In genomic region chr5:58934629-58935097, GRCh38 we compare ENCODE assay signal across 17 cellular contexts.
DNase-seq lines count a peak whose midpoint lies in the region; ATAC-seq, FAIRE-seq and TF ChIP-seq lines count a peak whose summit lies in the region.
"Had no signal": no experiment of that assay in that cellular context is flagged by ENCODE, and none has a peak within 500 bp of the region (broad histone marks: within the 10 kb centered on the region; RNA-seq: fewer than 3 reads in every experiment).

No MANE protein-coding gene starts in this region.

- in situ Hi-C loops in GM23248 (cut with MboI), result no loop called here

- H3K9ac ChIP-seq in GM23248 (no peak overlapping the region), astrocyte (ENCODE audit: low read length) (no peak overlapping the region)

- H3K9me2 ChIP-seq in GM23248 (ENCODE audit: insufficient read depth), result no peaks in the 10 kb centered on the region

- H3K9me3 ChIP-seq in GM23248 (ENCODE audit: low read depth) (no peaks in the 10 kb centered on the region), astrocyte (ENCODE audit: insufficient read depth, low read depth, low read length) (no peaks in the 10 kb centered on the region)
- H3K9me3 ChIP-seq: neutrophil had no signal

- H3K4me1 Mint-ChIP-seq in activated CD8-positive, alpha-beta T cell treated with anti-CD3 and anti-CD28 coated beads for 36 hours (ENCODE audit: low read depth), result peaks cover 17% of the 10 kb centered on the region
- peaks cover 11% of the 10 kb centered on the region for H3K4me1 Mint-ChIP-seq in activated CD8-positive, alpha-beta T cell treated with anti-CD3 and anti-CD28 coated beads, Interleukin-2, amount 10 ng/mL, durations not matched to agents 7 days and 5 days (ENCODE audit: low read depth)
- peaks cover 9% of the 10 kb centered on the region for H3K4me1 Mint-ChIP-seq in astrocyte (ENCODE audit: low read depth, unreplicated experiment)
- H3K4me1 Mint-ChIP-seq in naive thymus-derived CD8-positive, alpha-beta T cell, result peaks cover 7 to 24% (median 14%) of the 10 kb centered on the region in 4 donors

- no peaks in the 10 kb centered on the region for H3K9me3 Mint-ChIP-seq in activated CD8-positive, alpha-beta T cell treated with anti-CD3 and anti-CD28 coated beads for 36 hours
- no peaks in the 10 kb centered on the region for H3K9me3 Mint-ChIP-seq in activated CD8-positive, alpha-beta T cell treated with anti-CD3 and anti-CD28 coated beads, Interleukin-2, amount 10 ng/mL, durations not matched to agents 7 days and 5 days (ENCODE audit: insufficient read depth)
- H3K9me3 Mint-ChIP-seq in astrocyte (ENCODE audit: unreplicated experiment), result no peaks in the 10 kb centered on the region
- H3K9me3 Mint-ChIP-seq in naive thymus-derived CD8-positive, alpha-beta T cell, result no peaks in the 10 kb centered on the region
- H3K9me3 Mint-ChIP-seq: activated T-helper 1 cell treated with anti-CD3 and anti-CD28 coated beads, Interleukin-12 subunit alpha, Interleukin-12 subunit beta, Interleukin-2, Interleukin-4 antibody, amounts not matched to agents 30 ng/mL and 10 ng/mL and 1 ng/mL, durations not matched to agents 14 hours and 24 hours and 36 hours had no signal

- intact Hi-C loops in activated CD8-positive, alpha-beta T cell treated with anti-CD3 and anti-CD28 coated beads for 36 hours (cut with micrococcal nuclease), result no loop called here

- no peak for FAIRE-seq in astrocyte (lab: Jason Lieb, UNC)

- H3K4me2 ChIP-seq in GM23248 (ENCODE audit: unreplicated experiment) (no peak overlapping the region), astrocyte (ENCODE audit: low read length) (peak overlapping the region; percentile 39)

- H2AFZ ChIP-seq in GM23248 (no peak overlapping the region), astrocyte (ENCODE audit: low read depth, low read length) (peak overlapping the region; percentile 19)

- no peak overlapping the region for H3K4me3 ChIP-seq in GM23248
- H3K4me3 ChIP-seq in astrocyte (ENCODE audit: insufficient read depth, low read depth, low read length), result no peak overlapping the region

- CTCF ChIA-PET in activated CD8-positive, alpha-beta T cell treated with anti-CD3 and anti-CD28 coated beads for 36 hours (lab: Charles Lee), result no interaction called here
- CTCF ChIA-PET in activated CD8-positive, alpha-beta T cell treated with anti-CD3 and anti-CD28 coated beads, Interleukin-2, amount 10 ng/mL, durations not matched to agents 7 days and 5 days (lab: Charles Lee), result interaction anchor here (0.7 kb wide), 1 partner anchor 254 kb away, joined by 3 read pairs; no protein-coding TSS in a partner anchor

- no peak for ATAC-seq in activated CD8-positive, alpha-beta T cell treated with anti-CD3 and anti-CD28 coated beads for 36 hours
- no peak for ATAC-seq in activated CD8-positive, alpha-beta T cell treated with anti-CD3 and anti-CD28 coated beads, Interleukin-2, amount 10 ng/mL, durations not matched to agents 7 days and 5 days
- no peak for ATAC-seq in naive thymus-derived CD8-positive, alpha-beta T cell
- ATAC-seq in HG02588 (IDR thresholded peaks at IDR 0.05; ENCODE audit: unreplicated experiment), result no peak

- POLR2A ChIA-PET in activated CD8-positive, alpha-beta T cell treated with anti-CD3 and anti-CD28 coated beads for 36 hours (lab: Charles Lee), result no interaction called here
- POLR2A ChIA-PET in activated CD8-positive, alpha-beta T cell treated with anti-CD3 and anti-CD28 coated beads, Interleukin-2, amount 10 ng/mL, durations not matched to agents 7 days and 5 days (lab: Charles Lee), result no interaction called here
- POLR2A ChIA-PET in naive thymus-derived CD8-positive, alpha-beta T cell (lab: Charles Lee), result no interaction called here

- H3K27me3 ChIP-seq in GM23248 (replicated peaks; ENCODE audit: insufficient read depth), result no peaks in the 10 kb centered on the region
- H3K27me3 ChIP-seq in astrocyte (ENCODE audit: insufficient read depth, low read length), result no peaks in the 10 kb centered on the region

- peaks cover 6% of the 10 kb centered on the region for H3K27me3 Mint-ChIP-seq in activated CD8-positive, alpha-beta T cell treated with anti-CD3 and anti-CD28 coated beads for 36 hours
- peaks cover 14% of the 10 kb centered on the region for H3K27me3 Mint-ChIP-seq in activated CD8-positive, alpha-beta T cell treated with anti-CD3 and anti-CD28 coated beads, Interleukin-2, amount 10 ng/mL, durations not matched to agents 7 days and 5 days (ENCODE audit: low read depth)
- no peaks in the 10 kb centered on the region for H3K27me3 Mint-ChIP-seq in astrocyte (ENCODE audit: low read depth, unreplicated experiment)
- peaks cover 0 to 4% (median 2%) of the 10 kb centered on the region in 5 donors for H3K27me3 Mint-ChIP-seq in naive thymus-derived CD8-positive, alpha-beta T cell

- H3K79me2 ChIP-seq in GM23248 (ENCODE audit: insufficient read depth) (no peaks in the 10 kb centered on the region), astrocyte (ENCODE audit: insufficient read depth, low read length) (no peaks in the 10 kb centered on the region)

- no peak for DNase-seq in activated CD8-positive, alpha-beta T cell treated with anti-CD3 and anti-CD28 coated beads for 36 hours
- DNase-seq in activated CD8-positive, alpha-beta T cell treated with anti-CD3 and anti-CD28 coated beads, Interleukin-2, amount 10 ng/mL, durations not matched to agents 7 days and 5 days, result no peak
- DNase-seq in GM23248 (peak; percentile 15), astrocyte (ENCODE audit: low read depth) (peak; percentile 35), substantia nigra (lab: John Stamatoyannopoulos, UW) (no peak), SKM-1 treated with dmso at 0.1 percent for 144 hours (lab: John Stamatoyannopoulos, UW; ENCODE audit: unreplicated experiment) (no peak)
- no peak for DNase-seq in naive thymus-derived CD8-positive, alpha-beta T cell
- DNase-seq: anterior cingulate cortex, mesendoderm, NCI-H1417, NCI-H2171, NCI-H748 treated with DMSO at 0.1 percent for 48 hours, retina had no signal

- peak overlapping the region; percentile 11 for H3K27ac Mint-ChIP-seq in activated CD8-positive, alpha-beta T cell treated with anti-CD3 and anti-CD28 coated beads for 36 hours
- no peak overlapping the region for H3K27ac Mint-ChIP-seq in activated CD8-positive, alpha-beta T cell treated with anti-CD3 and anti-CD28 coated beads, Interleukin-2, amount 10 ng/mL, durations not matched to agents 7 days and 5 days
- H3K27ac Mint-ChIP-seq in astrocyte (ENCODE audit: unreplicated experiment), result no peak overlapping the region
- peak overlapping the region in 8 of 10 donors; percentile 4 to 63 (median 38) for H3K27ac Mint-ChIP-seq in naive thymus-derived CD8-positive, alpha-beta T cell
- H3K27ac Mint-ChIP-seq: activated T-helper 1 cell treated with anti-CD3 and anti-CD28 coated beads, Interleukin-12 subunit alpha, Interleukin-12 subunit beta, Interleukin-2, Interleukin-4 antibody, amounts not matched to agents 30 ng/mL and 10 ng/mL and 1 ng/mL, durations not matched to agents 14 hours and 24 hours and 36 hours; type B pancreatic cell had no signal

- H3K27ac ChIP-seq in GM23248 (no peak overlapping the region), astrocyte (ENCODE audit: low read depth, low read length) (no peak overlapping the region), substantia nigra (ENCODE audit: low read depth, low read length, poor library complexity, severe bottlenecking) (no peak overlapping the region)
- H3K27ac ChIP-seq: neutrophil had no signal

- WGBS in GM23248 (ENCODE audit: low coverage in 1 of 2, low lambda C conversion rate in 2 of 2, missing lambda C conversion rate in 2 of 2), 2 experiments, result 45 to 53% methylated on average over 3 of the region's 3 CpGs

- no peaks in the 10 kb centered on the region for H3K36me3 Mint-ChIP-seq in activated CD8-positive, alpha-beta T cell treated with anti-CD3 and anti-CD28 coated beads for 36 hours (ENCODE audit: low read depth)
- H3K36me3 Mint-ChIP-seq in activated CD8-positive, alpha-beta T cell treated with anti-CD3 and anti-CD28 coated beads, Interleukin-2, amount 10 ng/mL, durations not matched to agents 7 days and 5 days (ENCODE audit: low read depth), result no peaks in the 10 kb centered on the region
- no peaks in the 10 kb centered on the region for H3K36me3 Mint-ChIP-seq in astrocyte (ENCODE audit: low read depth, unreplicated experiment)
- H3K36me3 Mint-ChIP-seq in naive thymus-derived CD8-positive, alpha-beta T cell, result peaks cover 0 to 5% (median 0%) of the 10 kb centered on the region in 3 donors
- H3K36me3 Mint-ChIP-seq: type B pancreatic cell had no signal

- peak overlapping the region; percentile 21 for H3K4me3 Mint-ChIP-seq in activated CD8-positive, alpha-beta T cell treated with anti-CD3 and anti-CD28 coated beads for 36 hours
- no peak overlapping the region for H3K4me3 Mint-ChIP-seq in activated CD8-positive, alpha-beta T cell treated with anti-CD3 and anti-CD28 coated beads, Interleukin-2, amount 10 ng/mL, durations not matched to agents 7 days and 5 days
- no peak overlapping the region for H3K4me3 Mint-ChIP-seq in astrocyte (ENCODE audit: unreplicated experiment)
- peak overlapping the region in 8 of 10 donors; percentile 42 to 71 (median 62) for H3K4me3 Mint-ChIP-seq in naive thymus-derived CD8-positive, alpha-beta T cell
- H3K4me3 Mint-ChIP-seq: activated T-helper 1 cell treated with anti-CD3 and anti-CD28 coated beads, Interleukin-12 subunit alpha, Interleukin-12 subunit beta, Interleukin-2, Interleukin-4 antibody, amounts not matched to agents 30 ng/mL and 10 ng/mL and 1 ng/mL, durations not matched to agents 14 hours and 24 hours and 36 hours; type B pancreatic cell had no signal

- H3K4me1 ChIP-seq in GM23248 (ENCODE audit: insufficient read depth) (no peaks in the 10 kb centered on the region), astrocyte (ENCODE audit: insufficient read depth, low read length) (no peaks in the 10 kb centered on the region)

- H3F3A ChIP-seq in GM23248 (ENCODE audit: insufficient read depth), result no peaks in the 10 kb centered on the region

- TF ChIP-seq CTCF in activated CD8-positive, alpha-beta T cell treated with anti-CD3 and anti-CD28 coated beads for 36 hours (IDR thresholded peaks at IDR 0.05), result no peak
- no peak for TF ChIP-seq CTCF in astrocyte (IDR thresholded peaks at IDR 0.05; ENCODE audit: insufficient read depth, low read depth, low read length)

- H3K36me3 ChIP-seq in GM23248 (ENCODE audit: low read depth) (no peaks in the 10 kb centered on the region), astrocyte (ENCODE audit: insufficient read depth, low read length) (no peaks in the 10 kb centered on the region)
- H3K36me3 ChIP-seq: neutrophil had no signal

- H4K20me1 ChIP-seq in GM23248 (ENCODE audit: insufficient read depth) (no peaks in the 10 kb centered on the region), astrocyte (ENCODE audit: insufficient read depth, low read length) (no peaks in the 10 kb centered on the region)

Comparison
In these comparisons a context has a peak if more than half of its experiments do, and no peak if none do; other contexts are left out.
1. H3K27ac Mint-ChIP-seq: peak in activated CD8-positive, alpha-beta T cell treated with anti-CD3 and anti-CD28 coated beads for 36 hours (single experiment) and naive thymus-derived CD8-positive, alpha-beta T cell (8 of 10); none in activated CD8-positive, alpha-beta T cell treated with anti-CD3 and anti-CD28 coated beads, Interleukin-2, amount 10 ng/mL, durations not matched to agents 7 days and 5 days (single experiment) and astrocyte (single experiment).
2. H3K4me3 Mint-ChIP-seq: peak in activated CD8-positive, alpha-beta T cell treated with anti-CD3 and anti-CD28 coated beads for 36 hours (single experiment) and naive thymus-derived CD8-positive, alpha-beta T cell (8 of 10); none in activated CD8-positive, alpha-beta T cell treated with anti-CD3 and anti-CD28 coated beads, Interleukin-2, amount 10 ng/mL, durations not matched to agents 7 days and 5 days (single experiment) and astrocyte (single experiment).
3. DNase-seq: peak in GM23248 (single experiment) and astrocyte (single experiment); none in activated CD8-positive, alpha-beta T cell treated with anti-CD3 and anti-CD28 coated beads for 36 hours (single experiment), activated CD8-positive, alpha-beta T cell treated with anti-CD3 and anti-CD28 coated beads, Interleukin-2, amount 10 ng/mL, durations not matched to agents 7 days and 5 days (single experiment), naive thymus-derived CD8-positive, alpha-beta T cell (0 of 10), substantia nigra (0 of 49) and SKM-1 treated with dmso at 0.1 percent for 144 hours (single experiment).